Comparison of ENCODE assay signal across 22 cellular contexts in the genomic region with DNA sequence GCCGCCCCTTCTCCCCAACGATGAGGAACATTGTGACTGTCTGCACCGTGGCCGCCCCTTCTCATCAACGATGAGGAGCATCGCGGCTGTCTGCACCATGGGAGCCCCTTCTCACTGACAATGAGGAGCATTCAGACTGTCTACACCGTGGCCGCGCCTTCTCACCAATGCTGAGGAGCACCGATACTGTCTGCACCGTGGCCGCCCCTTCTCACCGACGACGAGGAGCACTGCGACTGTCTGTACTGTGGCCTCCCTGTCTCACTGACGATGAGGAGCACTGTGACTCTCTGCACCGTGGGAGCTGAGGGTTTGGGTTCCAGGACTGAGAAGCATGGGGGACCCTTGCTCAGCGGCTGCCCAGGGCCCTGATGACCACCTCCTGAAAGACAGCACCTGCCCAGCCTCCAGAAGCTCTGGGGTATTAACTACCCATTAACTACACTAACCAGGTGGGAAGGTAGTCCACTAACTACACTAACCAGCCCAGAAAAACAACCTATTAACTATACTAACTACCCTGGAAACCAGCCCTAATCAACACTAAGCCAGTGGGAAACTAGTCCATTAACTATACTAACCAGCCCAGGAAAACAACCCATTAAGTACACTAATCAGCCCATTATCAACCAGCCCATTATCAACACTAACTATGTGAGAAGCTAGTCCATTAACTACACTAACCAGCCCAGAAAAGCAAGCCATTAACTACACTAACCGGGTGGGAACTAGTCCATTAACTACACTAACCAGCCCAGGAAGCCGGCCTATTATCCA.
"Had no signal": no experiment of that assay in that cellular context is flagged by ENCODE, and none has a peak within 500 bp of the region (broad histone marks: within the 10 kb centered on the region; RNA-seq: fewer than 3 reads in every experiment).

No MANE protein-coding gene starts in this region.

- DNase-seq: activated B cell treated with CpG ODN at 0.5 μM for 24 hours; activated CD4-positive, alpha-beta T cell treated with anti-CD3 and anti-CD28 coated beads, Interleukin-2, amount 10 ng/mL, durations not matched to agents 24 days and 14 days; activated CD8-positive, alpha-beta T cell treated with anti-CD3 and anti-CD28 coated beads for 36 hours; activated T-cell treated with anti-CD3 and anti-CD28 coated beads, Interleukin-2, amount 50 U/mL, for 1 hour; cerebellar nuclear complex; effector CD4-positive, alpha-beta T cell; mammary epithelial cell; midbrain; nephron progenitor cell; nucleus accumbens; SK-N-SH; stimulated activated CD4-positive, alpha-beta T cell treated with anti-CD3 and anti-CD28 coated beads, Interleukin-15, amount 100 ng/mL, for 24 hours; stimulated activated CD4-positive, alpha-beta T cell treated with anti-CD3 and anti-CD28 coated beads, Interleukin-2, amount 100 ng/mL, for 48 hours; trophoblast cell had no signal

- FAIRE-seq: astrocyte, endothelial cell of umbilical vein, TTC549 had no signal

- H3K9ac ChIP-seq: SK-N-SH had no signal

- H3K4me3 ChIP-seq: breast epithelium, esophagus muscularis mucosa, gastroesophageal sphincter, prostate gland, skin epidermis had no signal

- H3K36me3 ChIP-seq: breast epithelium, esophagus muscularis mucosa, gastroesophageal sphincter, prostate gland had no signal

- H3K9me3 ChIP-seq: breast epithelium, esophagus muscularis mucosa, gastroesophageal sphincter, prostate gland, SK-N-SH had no signal

- H3K27ac ChIP-seq: breast epithelium, esophagus muscularis mucosa, gastroesophageal sphincter, prostate gland, skin epidermis had no signal

- H3K4me1 ChIP-seq: breast epithelium, esophagus muscularis mucosa, gastroesophageal sphincter, prostate gland had no signal

- ATAC-seq: activated CD8-positive, alpha-beta T cell treated with anti-CD3 and anti-CD28 coated beads for 36 hours; gastroesophageal sphincter had no signal
